9 cellular contexts compared by ENCODE assay signal in the genomic region with DNA sequence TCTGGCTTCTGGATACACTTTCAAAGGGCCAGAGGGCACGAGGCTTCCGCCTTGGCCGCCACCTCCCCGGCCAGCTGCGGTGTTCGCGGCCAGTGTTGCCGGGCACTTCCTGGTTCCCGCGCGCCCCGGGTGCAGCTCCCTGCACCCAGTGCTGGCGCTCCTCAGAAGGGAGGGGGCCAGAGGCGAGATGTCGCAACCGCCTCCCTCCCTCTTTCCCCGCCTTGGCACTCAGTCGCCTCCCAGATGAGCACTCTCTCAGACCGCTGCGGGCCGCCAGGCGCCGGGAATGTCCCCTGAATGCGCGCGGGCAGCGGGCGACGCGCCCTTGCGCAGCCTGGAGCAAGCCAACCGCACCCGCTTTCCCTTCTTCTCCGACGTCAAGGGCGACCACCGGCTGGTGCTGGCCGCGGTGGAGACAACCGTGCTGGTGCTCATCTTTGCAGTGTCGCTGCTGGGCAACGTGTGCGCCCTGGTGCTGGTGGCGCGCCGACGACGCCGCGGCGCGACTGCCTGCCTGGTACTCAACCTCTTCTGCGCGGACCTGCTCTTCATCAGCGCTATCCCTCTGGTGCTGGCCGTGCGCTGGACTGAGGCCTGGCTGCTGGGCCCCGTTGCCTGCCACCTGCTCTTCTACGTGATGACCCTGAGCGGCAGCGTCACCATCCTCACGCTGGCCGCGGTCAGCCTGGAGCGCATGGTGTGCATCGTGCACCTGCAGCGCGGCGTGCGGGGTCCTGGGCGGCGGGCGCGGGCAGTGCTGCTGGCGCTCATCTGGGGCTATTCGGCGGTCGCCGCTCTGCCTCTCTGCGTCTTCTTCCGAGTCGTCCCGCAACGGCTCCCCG. TPM values are rescaled to one million over a fixed set of nuclear protein-coding genes. Genes with fewer than 3 reads are reported as not detected.
DNase-seq lines count a peak whose midpoint lies in the region; ATAC-seq and TF ChIP-seq lines count a peak whose summit lies in the region.
"Had no signal": no experiment of that assay in that cellular context is flagged by ENCODE, and none has a peak within 500 bp of the region (broad histone marks: within the 10 kb centered on the region; RNA-seq: fewer than 3 reads in every experiment).

A gene (plus strand): TSS at position 231 of the 842 bp plus-strand sequence. CDS start 56 bp downstream, at position 287.

- no peak within 1 kb of the TSS for H3K9ac ChIP-seq in trophoblast cell (ENCODE audit: low read length)

- peaks cover 7 to 12% of the 10 kb centered on the region in 2 experiments for H3K4me1 ChIP-seq in trophoblast cell (ENCODE audit: control insufficient read depth in 1 of 2, insufficient read depth in 2 of 2, low read length in 2 of 2)

- no peak within 1 kb of the TSS for H4K12ac ChIP-seq in trophoblast cell (ENCODE audit: low read depth, low read length)

- no peak within 1 kb of the TSS for H4K8ac ChIP-seq in trophoblast cell (ENCODE audit: low read depth, low read length)

- peaks cover 5% of the 10 kb centered on the region for H3K9me3 Mint-ChIP-seq in glutamatergic neuron (ENCODE audit: unreplicated experiment)

- H3K79me2 ChIP-seq in trophoblast cell (ENCODE audit: control insufficient read depth, insufficient read depth, low read length, poor library complexity), result no peaks in the 10 kb centered on the region

- H3K27me3 Mint-ChIP-seq in glutamatergic neuron (ENCODE audit: unreplicated experiment), result peaks cover 18% of the 10 kb centered on the region

- peaks cover 1% of the 10 kb centered on the region for H3K4me1 Mint-ChIP-seq in glutamatergic neuron (ENCODE audit: low read depth, unreplicated experiment)

- peak within 1 kb of the TSS; percentile 43 for H2AFZ ChIP-seq in trophoblast cell (ENCODE audit: insufficient read depth, low read length, poor library complexity)

- no peak within 1 kb of the TSS for H2AK5ac ChIP-seq in trophoblast cell (ENCODE audit: low read length)

- no peak within 1 kb of the TSS for H3K23ac ChIP-seq in trophoblast cell (ENCODE audit: low read length)

- H3K18ac ChIP-seq in trophoblast cell (ENCODE audit: low read length), result no peak within 1 kb of the TSS

- TF ChIP-seq CTCF in glutamatergic neuron (IDR thresholded peaks at IDR 0.05; ENCODE audit: partially characterized antibody, unreplicated experiment), result no peak

- H3K14ac ChIP-seq in trophoblast cell (ENCODE audit: low read length), result no peak within 1 kb of the TSS

- H4K91ac ChIP-seq in trophoblast cell (ENCODE audit: low read depth, low read length), result no peak within 1 kb of the TSS

- peaks cover 24% of the 10 kb centered on the region for H3K27me3 ChIP-seq in trophoblast cell (ENCODE audit: insufficient read depth, low read length)

- peak within 1 kb of the TSS; percentile 92 for H3K4me3 Mint-ChIP-seq in glutamatergic neuron (ENCODE audit: unreplicated experiment)
- H3K4me3 Mint-ChIP-seq: activated CD8-positive, alpha-beta memory T cell treated with anti-CD3 and anti-CD28 coated beads, Interleukin-2, amount 10 ng/mL, durations not matched to agents 7 days and 5 days had no signal

- H3K4ac ChIP-seq in trophoblast cell (ENCODE audit: low read depth, low read length), result no peak within 1 kb of the TSS

- peaks cover 12% of the 10 kb centered on the region for H3K36me3 Mint-ChIP-seq in glutamatergic neuron (ENCODE audit: unreplicated experiment)
- H3K36me3 Mint-ChIP-seq: activated CD8-positive, alpha-beta memory T cell treated with anti-CD3 and anti-CD28 coated beads, Interleukin-2, amount 10 ng/mL, durations not matched to agents 7 days and 5 days had no signal

- no peak within 1 kb of the TSS for H3K27ac ChIP-seq in trophoblast cell (ENCODE audit: low read depth, low read length)

- ATAC-seq in GM19455 (IDR thresholded peaks at IDR 0.05; ENCODE audit: unreplicated experiment) (no peak), HG02798 (IDR thresholded peaks at IDR 0.05; ENCODE audit: poor library complexity, unreplicated experiment) (no peak)
- ATAC-seq: activated CD8-positive, alpha-beta memory T cell treated with anti-CD3 and anti-CD28 coated beads, Interleukin-2, amount 10 ng/mL, durations not matched to agents 7 days and 5 days had no signal

- WGBS in trophoblast cell (ENCODE audit: extremely low coverage, insufficient coverage, insufficient read length), result no CpG with 5 or more reads among the region's 85 CpGs

- no peaks in the 10 kb centered on the region for H3K36me3 ChIP-seq in trophoblast cell (ENCODE audit: control insufficient read depth in 1 of 2, insufficient read depth in 2 of 2, low read length in 2 of 2)

- peak within 1 kb of the TSS; percentile 55 for H3K4me3 ChIP-seq in trophoblast cell (ENCODE audit: low read depth, low read length)

- peak; percentile 35 for DNase-seq in DMS53 treated with DMSO at 0.1 percent for 48 hours (lab: John Stamatoyannopoulos, UW; ENCODE audit: unreplicated experiment)
- DNase-seq in NCI-H748 (lab: John Stamatoyannopoulos, UW; ENCODE audit: unreplicated experiment), result peak; percentile 57
- DNase-seq in glutamatergic neuron, result peak; percentile 40
- DNase-seq in trophoblast cell, result peak in 1 of 2 donors; percentile 18
- no peak for DNase-seq in NCI-H345 (lab: John Stamatoyannopoulos, UW)
- DNase-seq in NCI-H226, result no peak
- DNase-seq: activated CD8-positive, alpha-beta memory T cell treated with anti-CD3 and anti-CD28 coated beads, Interleukin-2, amount 10 ng/mL, durations not matched to agents 7 days and 5 days had no signal

- no peak within 1 kb of the TSS for H2BK120ac ChIP-seq in trophoblast cell (ENCODE audit: insufficient read depth, low read length, poor library complexity)

- peaks cover 3% of the 10 kb centered on the region for H3K9me3 ChIP-seq in trophoblast cell (ENCODE audit: insufficient read depth, low read depth, low read length)

- no peak within 1 kb of the TSS for H2BK5ac ChIP-seq in trophoblast cell (ENCODE audit: low read depth, low read length, poor library complexity)

- H3K4me2 ChIP-seq in trophoblast cell (ENCODE audit: low read length), result peak within 1 kb of the TSS; percentile 98

- H3K79me1 ChIP-seq in trophoblast cell (ENCODE audit: low read length), result no peaks in the 10 kb centered on the region

- H3K27ac Mint-ChIP-seq in glutamatergic neuron (ENCODE audit: unreplicated experiment), result no peak within 1 kb of the TSS
- H3K27ac Mint-ChIP-seq: activated CD8-positive, alpha-beta memory T cell treated with anti-CD3 and anti-CD28 coated beads, Interleukin-2, amount 10 ng/mL, durations not matched to agents 7 days and 5 days had no signal

- H2BK12ac ChIP-seq in trophoblast cell (ENCODE audit: low read length), result no peak within 1 kb of the TSS

RNA-seq across cellular contexts. Expression of the gene that starts here (rescaled TPM):
- not detected for total RNA-seq in glutamatergic neuron (ENCODE audit: unreplicated experiment)
- polyA plus RNA-seq in trophoblast cell (2013), result 0.04 and 0.08 TPM in 2 replicates
- total RNA-seq: activated CD8-positive, alpha-beta memory T cell treated with anti-CD3 and anti-CD28 coated beads, Interleukin-2, amount 10 ng/mL, durations not matched to agents 7 days and 5 days had no signal

Comparison
In these comparisons a context has a peak if more than half of its experiments do, and no peak if none do; other contexts are left out.
1. Peak in DNase-seq in glutamatergic neuron; RNA of the gene not detected or under 1 TPM.
2. DNase-seq: peak in DMS53 treated with DMSO at 0.1 percent for 48 hours (single experiment) and NCI-H748 (single experiment); none in NCI-H345 (single experiment) and NCI-H226 (single experiment).